Comparison of ENCODE assay signal across 12 cellular contexts in the genomic region with DNA sequence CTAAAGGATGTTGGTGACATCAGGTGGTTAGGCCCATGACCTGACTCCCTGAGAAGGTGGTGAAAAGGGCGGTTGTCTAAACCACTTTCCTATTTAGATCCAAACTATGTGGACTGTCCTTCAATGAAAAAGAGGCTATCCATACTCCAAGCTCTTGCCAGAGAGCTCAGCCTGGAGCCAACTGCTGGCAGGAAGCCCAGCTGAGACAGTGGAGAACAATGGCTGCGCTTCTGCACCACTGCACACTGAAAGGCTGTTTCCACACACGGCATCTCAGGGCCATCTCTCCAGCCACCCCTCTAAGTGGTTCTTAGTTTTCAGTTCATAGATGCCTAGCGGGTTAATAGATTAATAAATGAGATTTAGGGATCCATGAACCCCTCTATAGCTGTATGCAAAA.
DNase-seq lines count a peak whose midpoint lies in the region; ATAC-seq, FAIRE-seq and TF ChIP-seq lines count a peak whose summit lies in the region.
"Had no signal": no experiment of that assay in that cellular context is flagged by ENCODE, and none has a peak within 500 bp of the region (broad histone marks: within the 10 kb centered on the region; RNA-seq: fewer than 3 reads in every experiment).

No MANE protein-coding gene starts in this region.

- no peaks in the 10 kb centered on the region for H3K36me3 Mint-ChIP-seq in activated T-helper 2 cell treated with anti-CD3 and anti-CD28 coated beads, Interferon-gamma antibody, Interleukin-2, Interleukin-4, amounts not matched to agents 10 μg/mL and 5 μg/mL and 100 μg/mL, durations not matched to agents 14 hours and 24 hours and 36 hours (ENCODE audit: low read depth)
- H3K36me3 Mint-ChIP-seq: activated naive CD8-positive, alpha-beta T cell had no signal

- no peaks in the 10 kb centered on the region for H3K9me3 Mint-ChIP-seq in activated T-helper 2 cell treated with anti-CD3 and anti-CD28 coated beads, Interferon-gamma antibody, Interleukin-2, Interleukin-4, amounts not matched to agents 10 μg/mL and 5 μg/mL and 100 μg/mL, durations not matched to agents 14 hours and 24 hours and 36 hours

- TF ChIP-seq EP300 in HepG2 (IDR thresholded peaks at IDR 0.05; ENCODE audit: low read depth in 2 of 2, low read length in 2 of 2) (no peak), HepG2 (CRISPR knock-in tag; IDR thresholded peaks at IDR 0.05; ENCODE audit: borderline replicate concordance) (no peak)

- peak; percentile 60 for ATAC-seq in HepG2

- H3K9me2 ChIP-seq in Karpas-422 (replicated peaks; ENCODE audit: insufficient read depth, low read length), result no peaks in the 10 kb centered on the region

- peak; percentile 8; the same call in 1 of the 2 replicates for TF ChIP-seq CTCF in HepG2 (CRISPR knock-in tag; IDR thresholded peaks at IDR 0.05)

- POLR2A ChIA-PET in HepG2 (lab: Yijun Ruan, JAX), result no interaction called here

- no peaks in the 10 kb centered on the region for H3K27me3 ChIP-seq in HepG2 (ENCODE audit: control insufficient read depth in 1 of 2, insufficient read depth in 2 of 2, low read length in 2 of 2)
- no peaks in the 10 kb centered on the region for H3K27me3 ChIP-seq in Karpas-422 (ENCODE audit: low read length)
- H3K27me3 ChIP-seq: BLaER1 treated with 17β-estradiol and CSF1 and Interleukin-3, amounts not matched to agents 10 nM and 100 nM; neutrophil had no signal

- BruUV-seq in HepG2 (replicated peaks; lab: Mats Ljungman, UMichigan), result no TSS peak

- H2AFZ ChIP-seq in HepG2 (ENCODE audit: low read length), result no peak overlapping the region
- no peak overlapping the region for H2AFZ ChIP-seq in Karpas-422 (ENCODE audit: low read length)

- H3K27ac ChIP-seq in HepG2 (ENCODE audit: extremely low read length, insufficient read depth, low read length) (no peak overlapping the region), Karpas-422 (ENCODE audit: low read length) (no peak overlapping the region)
- H3K27ac ChIP-seq: BLaER1 treated with 17β-estradiol and CSF1 and Interleukin-3, amounts not matched to agents 10 nM and 100 nM; neutrophil had no signal

- H3K4me3 ChIP-seq in HepG2 (replicated peaks in 1 of 3; ENCODE audit: insufficient read depth in 1 of 3, low read depth in 2 of 3, low read length in 3 of 3) (no peak overlapping the region), Karpas-422 (ENCODE audit: low read length) (no peak overlapping the region)
- H3K4me3 ChIP-seq: BLaER1 treated with 17β-estradiol and CSF1 and Interleukin-3, amounts not matched to agents 10 nM and 100 nM had no signal

- H3K4me2 ChIP-seq in HepG2 (ENCODE audit: low read depth, low read length) (no peak overlapping the region), Karpas-422 (ENCODE audit: low read depth, low read length, poor library complexity, severe bottlenecking) (no peak overlapping the region)

- no peak overlapping the region for H3K4me3 Mint-ChIP-seq in activated T-helper 2 cell treated with anti-CD3 and anti-CD28 coated beads, Interferon-gamma antibody, Interleukin-2, Interleukin-4, amounts not matched to agents 10 μg/mL and 5 μg/mL and 100 μg/mL, durations not matched to agents 14 hours and 24 hours and 36 hours (ENCODE audit: low read depth)
- H3K4me3 Mint-ChIP-seq: activated naive CD8-positive, alpha-beta T cell had no signal

- H3K27ac Mint-ChIP-seq in activated T-helper 2 cell treated with anti-CD3 and anti-CD28 coated beads, Interferon-gamma antibody, Interleukin-2, Interleukin-4, amounts not matched to agents 10 μg/mL and 5 μg/mL and 100 μg/mL, durations not matched to agents 14 hours and 24 hours and 36 hours, result no peak overlapping the region

- H3K4me1 ChIP-seq in HepG2 (ENCODE audit: insufficient read depth, low read length) (peaks cover 79% of the 10 kb centered on the region), Karpas-422 (ENCODE audit: low read length) (peaks cover 10% of the 10 kb centered on the region)

- FAIRE-seq in HepG2 (lab: Jason Lieb, UNC) (no peak), HTR-8/SVneo (lab: Jason Lieb, UNC) (no peak)

- peaks cover 18% of the 10 kb centered on the region for H3K4me1 Mint-ChIP-seq in activated T-helper 2 cell treated with anti-CD3 and anti-CD28 coated beads, Interferon-gamma antibody, Interleukin-2, Interleukin-4, amounts not matched to agents 10 μg/mL and 5 μg/mL and 100 μg/mL, durations not matched to agents 14 hours and 24 hours and 36 hours (ENCODE audit: low read depth)

- WGBS in HepG2 (ENCODE audit: low lambda C conversion rate), result 44% methylated on average over 3 of the region's 4 CpGs

- TF ChIP-seq RAD21 in HepG2 (CRISPR knock-in tag; IDR thresholded peaks at IDR 0.05), result no peak

- DNase-seq in C1 segment of cervical spinal cord (lab: John Stamatoyannopoulos, UW) (peak in 12 of 14 donors; percentile 45 to 83 (median 76)), NCI-H2081 treated with DMSO at 0.1 percent for 48 hours (lab: John Stamatoyannopoulos, UW) (peak; percentile 35), cerebellar nuclear complex (lab: John Stamatoyannopoulos, UW) (peak; percentile 24 to 51), HepG2 (ENCODE audit: low spot score) (peak; percentile 30), Karpas-422 (no peak), HTR-8/SVneo (ENCODE audit: insufficient read length, low spot score) (no peak)
- no peak for DNase-seq in activated CD4-positive, alpha-beta T cell treated with anti-CD3 and anti-CD28 coated beads, Interleukin-2, amount 50 U/mL, for 4 hours
- no peak for DNase-seq in activated T-helper 2 cell treated with anti-CD3 and anti-CD28 coated beads, Interferon-gamma antibody, Interleukin-2, Interleukin-4, amounts not matched to agents 10 μg/mL and 5 μg/mL and 100 μg/mL, durations not matched to agents 14 hours and 24 hours and 36 hours (ENCODE audit: low spot score)
- DNase-seq: MV-4-11 had no signal

- CTCF ChIA-PET in HepG2 (lab: Yijun Ruan, JAX; ENCODE audit: low intra/inter-chr PET ratio, low total read pairs), result no interaction called here

- H3K9ac ChIP-seq in HepG2 (ENCODE audit: insufficient read depth, low read depth, low read length) (no peak overlapping the region), Karpas-422 (ENCODE audit: low read length) (no peak overlapping the region)
- H3K9ac ChIP-seq: BLaER1 treated with 17β-estradiol and CSF1 and Interleukin-3, amounts not matched to agents 10 nM and 100 nM had no signal

- H3K9me3 ChIP-seq in HepG2 (ENCODE audit: low read length) (no peaks in the 10 kb centered on the region), Karpas-422 (ENCODE audit: low read length) (no peaks in the 10 kb centered on the region)
- H3K9me3 ChIP-seq: BLaER1 treated with 17β-estradiol and CSF1 and Interleukin-3, amounts not matched to agents 10 nM and 100 nM; neutrophil had no signal

- TF ChIP-seq POLR2A in HepG2 (IDR thresholded peaks at IDR 0.05; ENCODE audit: insufficient read depth in 1 of 2, low read depth in 2 of 2, low read length in 2 of 2), result no peak

- intact Hi-C loops in HepG2 (cut with micrococcal nuclease; ENCODE audit: unreplicated experiment), result loop anchor here (10.0 kb wide), 1 partner anchor 275 kb away; no protein-coding TSS in a partner anchor
- intact Hi-C loops in activated T-helper 2 cell treated with anti-CD3 and anti-CD28 coated beads, Interferon-gamma antibody, Interleukin-2, Interleukin-4, amounts not matched to agents 10 μg/mL and 5 μg/mL and 100 μg/mL, durations not matched to agents 14 hours and 24 hours and 36 hours (cut with micrococcal nuclease), result loop anchor here (1.0 to 5.0 kb wide), 6 partner anchors 37 to 707 kb away; no protein-coding TSS in a partner anchor

- H3K79me2 ChIP-seq in HepG2 (ENCODE audit: insufficient read depth, low read length) (no peaks in the 10 kb centered on the region), Karpas-422 (ENCODE audit: low read length) (no peaks in the 10 kb centered on the region)

- H3K36me3 ChIP-seq in HepG2 (replicated peaks in 1 of 2; ENCODE audit: control insufficient read depth in 1 of 2, insufficient read depth in 2 of 2, low read length in 2 of 2) (no peaks in the 10 kb centered on the region), Karpas-422 (ENCODE audit: insufficient read depth, low read length) (no peaks in the 10 kb centered on the region)
- H3K36me3 ChIP-seq: BLaER1 treated with 17β-estradiol and CSF1 and Interleukin-3, amounts not matched to agents 10 nM and 100 nM; neutrophil had no signal

- H4K20me1 ChIP-seq in HepG2 (ENCODE audit: insufficient read depth, low read length) (no peaks in the 10 kb centered on the region), Karpas-422 (ENCODE audit: insufficient read depth, low read depth, low read length) (no peaks in the 10 kb centered on the region)
- H4K20me1 ChIP-seq: BLaER1 treated with 17β-estradiol and CSF1 and Interleukin-3, amounts not matched to agents 10 nM and 100 nM had no signal

- peaks cover 2% of the 10 kb centered on the region for H3K27me3 Mint-ChIP-seq in activated T-helper 2 cell treated with anti-CD3 and anti-CD28 coated beads, Interferon-gamma antibody, Interleukin-2, Interleukin-4, amounts not matched to agents 10 μg/mL and 5 μg/mL and 100 μg/mL, durations not matched to agents 14 hours and 24 hours and 36 hours (ENCODE audit: low read depth)
- H3K27me3 Mint-ChIP-seq: activated naive CD8-positive, alpha-beta T cell had no signal

- in situ Hi-C loops in HepG2 (cut with HindIII; ENCODE audit: extremely low pct_ligation_motif_present, low pct_unique_long_range_greater_than_20kb), result no loop called here

TF ChIP-seq in HepG2, 621 proteins besides CTCF, POLR2A, EP300 and RAD21 (continues in another document):
- TF ChIP-seq ZBTB7A (CRISPR knock-in tag; IDR thresholded peaks at IDR 0.05), result no peak

Comparison
In these comparisons a context has a peak if more than half of its experiments do, and no peak if none do; other contexts are left out.
1. DNase-seq: peak in C1 segment of cervical spinal cord (12 of 14), NCI-H2081 treated with DMSO at 0.1 percent for 48 hours (single experiment), cerebellar nuclear complex (2 of 2) and HepG2 (single experiment); none in Karpas-422 (single experiment), HTR-8/SVneo (single experiment), activated CD4-positive, alpha-beta T cell treated with anti-CD3 and anti-CD28 coated beads, Interleukin-2, amount 50 U/mL, for 4 hours (0 of 2) and activated T-helper 2 cell treated with anti-CD3 and anti-CD28 coated beads, Interferon-gamma antibody, Interleukin-2, Interleukin-4, amounts not matched to agents 10 μg/mL and 5 μg/mL and 100 μg/mL, durations not matched to agents 14 hours and 24 hours and 36 hours (single experiment).